Comparison of ENCODE assay signal across 8 cellular contexts in genomic region chr1:161164901-161165620, GRCh38. TPM values are rescaled to one million over a fixed set of nuclear protein-coding genes. Genes with fewer than 3 reads are reported as not detected.
DNase-seq lines count a peak whose midpoint lies in the region; ATAC-seq and TF ChIP-seq lines count a peak whose summit lies in the region.

No MANE protein-coding gene starts in this region.

- H3K27me3 Mint-ChIP-seq in activated CD8-positive, alpha-beta T cell treated with anti-CD3 and anti-CD28 coated beads, Interleukin-2, amount 10 ng/mL, durations not matched to agents 7 days and 5 days (ENCODE audit: low read depth): no peaks in the 10 kb centered on the region

- H3K4me1 ChIP-seq in right atrium auricular region (peaks cover 0 to 38% of the 10 kb centered on the region in 2 donors), smooth muscle cell (ENCODE audit: low read depth) (peaks cover 13% of the 10 kb centered on the region)

- H3K27ac ChIP-seq in right atrium auricular region (peak overlapping the region; percentile 84 to 89), smooth muscle cell (ENCODE audit: low read depth) (peak overlapping the region; percentile 99)

- H3K4me2 ChIP-seq in smooth muscle cell: peak overlapping the region; percentile 96

- H3F3A ChIP-seq in smooth muscle cell (ENCODE audit: low read depth): peaks cover 10% of the 10 kb centered on the region

- peaks cover 21% of the 10 kb centered on the region for H3K36me3 ChIP-seq in right atrium auricular region
- no peaks in the 10 kb centered on the region for H3K36me3 ChIP-seq in smooth muscle cell (ENCODE audit: low read depth)

- H3K4me3 ChIP-seq in HFF-Myc (replicated peaks; ENCODE audit: low read depth, low read length) (peak overlapping the region; percentile 82), right atrium auricular region (peak overlapping the region; percentile 75 to 90), smooth muscle cell (peak overlapping the region; percentile 58)

- no peaks in the 10 kb centered on the region for H4K20me1 ChIP-seq in smooth muscle cell (ENCODE audit: low read depth)

- ATAC-seq in activated CD8-positive, alpha-beta T cell treated with anti-CD3 and anti-CD28 coated beads, Interleukin-2, amount 10 ng/mL, durations not matched to agents 7 days and 5 days: no peak
- no peak for ATAC-seq in GM18870 (IDR thresholded peaks at IDR 0.05; ENCODE audit: unreplicated experiment)

- peaks cover 35% of the 10 kb centered on the region for H3K36me3 Mint-ChIP-seq in activated CD8-positive, alpha-beta T cell treated with anti-CD3 and anti-CD28 coated beads, Interleukin-2, amount 10 ng/mL, durations not matched to agents 7 days and 5 days (ENCODE audit: low read depth)

- 79% methylated on average over 14 of the region's 14 CpGs for WGBS in smooth muscle cell (ENCODE audit: low lambda C conversion rate)

- CTCF ChIA-PET in activated CD8-positive, alpha-beta T cell treated with anti-CD3 and anti-CD28 coated beads, Interleukin-2, amount 10 ng/mL, durations not matched to agents 7 days and 5 days (lab: Charles Lee): interaction anchor here (0.6 to 4.6 kb wide), 31 partner anchors 8 to 225 kb away, joined by 3 to 40 read pairs (median 7); partner anchors contain the start of genes ADAMTS4, APOA2, B4GALT3 and CFAP126

- H2AFZ ChIP-seq in smooth muscle cell (ENCODE audit: low read depth): no peak overlapping the region

- H3K4me1 Mint-ChIP-seq in activated CD8-positive, alpha-beta T cell treated with anti-CD3 and anti-CD28 coated beads, Interleukin-2, amount 10 ng/mL, durations not matched to agents 7 days and 5 days (ENCODE audit: low read depth): peaks cover 46% of the 10 kb centered on the region

- H3K9me3 ChIP-seq in right atrium auricular region (no peaks in the 10 kb centered on the region), smooth muscle cell (replicated peaks; ENCODE audit: low read depth) (no peaks in the 10 kb centered on the region)

- POLR2A ChIA-PET in activated CD8-positive, alpha-beta T cell treated with anti-CD3 and anti-CD28 coated beads, Interleukin-2, amount 10 ng/mL, durations not matched to agents 7 days and 5 days (lab: Charles Lee): interaction anchor here (0.6 to 4.3 kb wide), 17 partner anchors 10 to 225 kb away, joined by 3 to 51 read pairs (median 9); partner anchors contain the start of genes ADAMTS4, ARHGAP30, B4GALT3 and DEDD

- H3K9me3 Mint-ChIP-seq in activated CD8-positive, alpha-beta T cell treated with anti-CD3 and anti-CD28 coated beads, Interleukin-2, amount 10 ng/mL, durations not matched to agents 7 days and 5 days (ENCODE audit: insufficient read depth): no peaks in the 10 kb centered on the region

- peak overlapping the region; percentile 9 for H3K4me3 Mint-ChIP-seq in activated CD8-positive, alpha-beta T cell treated with anti-CD3 and anti-CD28 coated beads, Interleukin-2, amount 10 ng/mL, durations not matched to agents 7 days and 5 days

- peak overlapping the region; percentile 78 for H3K27ac Mint-ChIP-seq in activated CD8-positive, alpha-beta T cell treated with anti-CD3 and anti-CD28 coated beads, Interleukin-2, amount 10 ng/mL, durations not matched to agents 7 days and 5 days

- peak overlapping the region; percentile 96 for H3K9ac ChIP-seq in smooth muscle cell (ENCODE audit: low read depth)

- no peak for TF ChIP-seq CTCF in HFF-Myc (IDR thresholded peaks at IDR 0.05; ENCODE audit: low read depth, low read length, missing control alignments)
- TF ChIP-seq CTCF in right atrium auricular region (IDR thresholded peaks at IDR 0.05): no peak
- no peak for TF ChIP-seq CTCF in smooth muscle cell (IDR thresholded peaks at IDR 0.05; ENCODE audit: borderline replicate concordance, insufficient read depth, poor library complexity, severe bottlenecking)

- DNase-seq in HFF-Myc (ENCODE audit: extremely low read depth, low read depth) (no peak), right atrium auricular region (ENCODE audit: low spot score) (no peak), smooth muscle cell (lab: John Stamatoyannopoulos, UW; ENCODE audit: unreplicated experiment) (no peak), NCI-H187 treated with DMSO at 0.1 percent for 48 hours (lab: John Stamatoyannopoulos, UW) (no peak), COLO668 (lab: John Stamatoyannopoulos, UW; ENCODE audit: unreplicated experiment) (no peak), foreskin melanocyte (no peak)
- no peak for DNase-seq in activated CD8-positive, alpha-beta T cell treated with anti-CD3 and anti-CD28 coated beads, Interleukin-2, amount 10 ng/mL, durations not matched to agents 7 days and 5 days

- H3K27me3 ChIP-seq in right atrium auricular region (no peaks in the 10 kb centered on the region), smooth muscle cell (ENCODE audit: low read depth) (no peaks in the 10 kb centered on the region)

- H3K79me2 ChIP-seq in smooth muscle cell (ENCODE audit: low read depth): no peaks in the 10 kb centered on the region

RNA-seq across cellular contexts. Expression of gene PPOX, which starts 1.2 kb away (rescaled TPM):
- 10 to 100 TPM; 37.7 to 38.5 TPM for total RNA-seq in activated CD8-positive, alpha-beta T cell treated with anti-CD3 and anti-CD28 coated beads, Interleukin-2, amount 10 ng/mL, durations not matched to agents 7 days and 5 days
- total RNA-seq in right atrium auricular region (1 to 10 TPM; 8.3 to 9.6 TPM), smooth muscle cell (14.2 and 16.5 TPM in 2 replicates)
- 23.8 and 31.6 TPM in 2 replicates for polyA plus RNA-seq in smooth muscle cell

RNA-seq across cellular contexts. Expression of gene USP21, which starts 5.8 kb away (rescaled TPM):
- 10 to 100 TPM; 29.2 to 32.0 TPM for total RNA-seq in activated CD8-positive, alpha-beta T cell treated with anti-CD3 and anti-CD28 coated beads, Interleukin-2, amount 10 ng/mL, durations not matched to agents 7 days and 5 days
- 10 to 100 TPM; 13.5 to 14.4 TPM for total RNA-seq in right atrium auricular region
- total RNA-seq in smooth muscle cell: 6.9 and 10.7 TPM in 2 replicates
- 25.4 and 30.8 TPM in 2 replicates for polyA plus RNA-seq in smooth muscle cell

RNA-seq across cellular contexts. Expression of gene UFC1, which starts 11.3 kb away (rescaled TPM):
- 100 to 1,000 TPM; 103 to 104 TPM for total RNA-seq in activated CD8-positive, alpha-beta T cell treated with anti-CD3 and anti-CD28 coated beads, Interleukin-2, amount 10 ng/mL, durations not matched to agents 7 days and 5 days
- total RNA-seq in right atrium auricular region: 10 to 100 TPM; 53.0 to 77.4 TPM
- total RNA-seq in smooth muscle cell: 57.1 and 58.2 TPM in 2 replicates
- polyA plus RNA-seq in smooth muscle cell: 81.5 and 94.5 TPM in 2 replicates

RNA-seq across cellular contexts. Expression of gene B4GALT3, which starts 12.2 kb away (rescaled TPM):
- total RNA-seq in activated CD8-positive, alpha-beta T cell treated with anti-CD3 and anti-CD28 coated beads, Interleukin-2, amount 10 ng/mL, durations not matched to agents 7 days and 5 days: 10 to 100 TPM; 34.2 to 37.0 TPM
- 10 to 100 TPM; 24.3 to 32.7 TPM for total RNA-seq in right atrium auricular region
- total RNA-seq in smooth muscle cell: 21.4 and 21.9 TPM in 2 replicates
- 44.9 and 47.0 TPM in 2 replicates for polyA plus RNA-seq in smooth muscle cell

RNA-seq across cellular contexts. Expression of gene DEDD, which starts 32.6 kb away (rescaled TPM):
- 10 to 100 TPM; 34.5 to 36.3 TPM for total RNA-seq in activated CD8-positive, alpha-beta T cell treated with anti-CD3 and anti-CD28 coated beads, Interleukin-2, amount 10 ng/mL, durations not matched to agents 7 days and 5 days
- total RNA-seq in right atrium auricular region (10 to 100 TPM; 21.8 to 28.9 TPM), smooth muscle cell (36.3 and 36.9 TPM in 2 replicates)
- polyA plus RNA-seq in smooth muscle cell: 33.7 and 38.6 TPM in 2 replicates
